Comparison of ENCODE assay signal across 1 cellular context in the genomic region with DNA sequence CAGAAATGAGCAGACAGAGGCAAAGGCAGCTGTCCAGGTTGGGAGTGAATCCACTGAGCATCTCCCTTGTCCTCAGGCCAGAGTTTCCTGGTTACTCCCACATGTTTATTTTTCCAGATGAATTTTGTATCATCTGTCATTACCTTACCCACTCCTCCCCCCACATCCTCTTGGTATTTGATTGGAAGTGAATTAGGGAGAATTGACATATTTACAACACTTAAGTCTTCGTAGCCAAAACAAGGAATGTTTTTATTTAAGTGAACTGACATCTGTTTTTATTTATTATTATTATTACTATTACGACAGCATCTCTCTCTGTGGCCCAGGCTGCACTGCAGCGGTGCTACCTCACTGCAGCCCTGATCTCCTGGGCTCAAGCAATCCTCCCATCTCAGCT.
TF ChIP-seq lines count a peak whose summit lies in the region.

No MANE protein-coding gene starts in this region.

TF ChIP-seq in PFSK-1, 5 proteins besides CTCF, POLR2A, EP300 and RAD21:
- TF ChIP-seq, protein P1, sequence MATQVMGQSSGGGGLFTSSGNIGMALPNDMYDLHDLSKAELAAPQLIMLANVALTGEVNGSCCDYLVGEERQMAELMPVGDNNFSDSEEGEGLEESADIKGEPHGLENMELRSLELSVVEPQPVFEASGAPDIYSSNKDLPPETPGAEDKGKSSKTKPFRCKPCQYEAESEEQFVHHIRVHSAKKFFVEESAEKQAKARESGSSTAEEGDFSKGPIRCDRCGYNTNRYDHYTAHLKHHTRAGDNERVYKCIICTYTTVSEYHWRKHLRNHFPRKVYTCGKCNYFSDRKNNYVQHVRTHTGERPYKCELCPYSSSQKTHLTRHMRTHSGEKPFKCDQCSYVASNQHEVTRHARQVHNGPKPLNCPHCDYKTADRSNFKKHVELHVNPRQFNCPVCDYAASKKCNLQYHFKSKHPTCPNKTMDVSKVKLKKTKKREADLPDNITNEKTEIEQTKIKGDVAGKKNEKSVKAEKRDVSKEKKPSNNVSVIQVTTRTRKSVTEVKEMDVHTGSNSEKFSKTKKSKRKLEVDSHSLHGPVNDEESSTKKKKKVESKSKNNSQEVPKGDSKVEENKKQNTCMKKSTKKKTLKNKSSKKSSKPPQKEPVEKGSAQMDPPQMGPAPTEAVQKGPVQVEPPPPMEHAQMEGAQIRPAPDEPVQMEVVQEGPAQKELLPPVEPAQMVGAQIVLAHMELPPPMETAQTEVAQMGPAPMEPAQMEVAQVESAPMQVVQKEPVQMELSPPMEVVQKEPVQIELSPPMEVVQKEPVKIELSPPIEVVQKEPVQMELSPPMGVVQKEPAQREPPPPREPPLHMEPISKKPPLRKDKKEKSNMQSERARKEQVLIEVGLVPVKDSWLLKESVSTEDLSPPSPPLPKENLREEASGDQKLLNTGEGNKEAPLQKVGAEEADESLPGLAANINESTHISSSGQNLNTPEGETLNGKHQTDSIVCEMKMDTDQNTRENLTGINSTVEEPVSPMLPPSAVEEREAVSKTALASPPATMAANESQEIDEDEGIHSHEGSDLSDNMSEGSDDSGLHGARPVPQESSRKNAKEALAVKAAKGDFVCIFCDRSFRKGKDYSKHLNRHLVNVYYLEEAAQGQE (IDR thresholded peaks at IDR 0.05; ENCODE audit: insufficient read depth in 1 of 2, low read depth in 2 of 2, low read length in 2 of 2), result peak; percentile 12 to 19; a peak in 1 of 4 replicates
- TF ChIP-seq POLR2AphosphoS5 (IDR thresholded peaks at IDR 0.05; ENCODE audit: low read depth, low read length) (no peak), TAF1 (IDR thresholded peaks at IDR 0.05; ENCODE audit: borderline replicate concordance, insufficient read depth, low read length) (no peak), SIN3A (IDR thresholded peaks at IDR 0.05; ENCODE audit: borderline replicate concordance, insufficient read depth, low read length) (0 out of 2 replicates have a peak, but pooled peaks have one; percentile 26), FOXP2 (optimal IDR thresholded peaks at IDR 0.05; ENCODE audit: borderline replicate concordance, extremely low read depth, extremely low read length, insufficient read depth) (peak; percentile 41)
